In the genomic region with DNA sequence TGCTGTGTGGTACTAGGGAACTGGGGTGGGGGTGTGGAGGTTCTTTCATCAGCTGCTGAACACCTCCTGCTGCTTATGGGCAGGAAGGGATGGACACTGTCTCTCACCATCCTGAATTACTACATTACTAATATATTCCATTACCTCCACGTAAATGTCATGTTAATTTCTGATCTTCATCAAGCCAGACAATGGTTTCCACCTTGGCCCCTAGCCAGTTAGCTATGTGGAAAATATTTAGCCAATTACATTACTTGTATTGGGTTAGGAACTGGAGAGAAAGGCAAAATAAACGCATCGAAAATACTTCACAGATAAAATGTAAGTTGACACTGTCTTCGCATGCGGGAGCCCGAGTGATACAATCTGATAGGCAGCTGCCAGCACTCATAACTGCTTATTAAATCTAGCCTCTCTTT, we compare ENCODE assay signal across 11 cellular contexts.
DNase-seq lines count a peak whose midpoint lies in the region; ATAC-seq lines count a peak whose summit lies in the region.
"Had no signal": no experiment of that assay in that cellular context is flagged by ENCODE, and none has a peak within 500 bp of the region (broad histone marks: within the 10 kb centered on the region; RNA-seq: fewer than 3 reads in every experiment).

No MANE protein-coding gene starts in this region.

- peak; percentile 46 for DNase-seq in activated CD8-positive, alpha-beta memory T cell treated with anti-CD3 and anti-CD28 coated beads, Interleukin-2, amount 50 U/mL, for 4 hours
- DNase-seq in activated CD8-positive, alpha-beta memory T cell treated with anti-CD3 and anti-CD28 coated beads, Interleukin-2, amount 10 ng/mL, durations not matched to agents 7 days and 5 days = no peak
- DNase-seq in NCI-H2171 treated with DMSO at 0.1 percent for 48 hours (lab: John Stamatoyannopoulos, UW) (peak; percentile 42), ureter (ENCODE audit: low spot score) (no peak)
- DNase-seq in activated CD4-positive, alpha-beta T cell treated with anti-CD3 and anti-CD28 coated beads, Interleukin-2, amount 50 U/mL, for 4 hours = peak; percentile 27 to 40
- peak in 2 of 10 donors; percentile 46 to 64 for DNase-seq in naive thymus-derived CD8-positive, alpha-beta T cell
- DNase-seq: mesenchymal stem cell, NCI-H345 had no signal

- POLR2A ChIA-PET in naive thymus-derived CD8-positive, alpha-beta T cell (lab: Charles Lee) = interaction anchor here (0.7 to 5.2 kb wide), 12 partner anchors 9 to 183 kb away, joined by 3 to 126 read pairs (median 6); partner anchors contain the start of gene FOXP1

- peaks cover 44% of the 10 kb centered on the region for H3K4me1 Mint-ChIP-seq in activated CD8-positive, alpha-beta memory T cell treated with anti-CD3 and anti-CD28 coated beads, Interleukin-2, amount 10 ng/mL, durations not matched to agents 7 days and 5 days
- H3K4me1 Mint-ChIP-seq in naive thymus-derived CD8-positive, alpha-beta T cell = peaks cover 34 to 93% (median 86%) of the 10 kb centered on the region in 4 donors

- H3K27ac Mint-ChIP-seq in activated CD8-positive, alpha-beta memory T cell treated with anti-CD3 and anti-CD28 coated beads, Interleukin-2, amount 10 ng/mL, durations not matched to agents 7 days and 5 days = no peak overlapping the region
- H3K27ac Mint-ChIP-seq in naive thymus-derived CD8-positive, alpha-beta T cell = peak overlapping the region; percentile 96 to 100 (median 98)

- ATAC-seq in activated CD8-positive, alpha-beta memory T cell treated with anti-CD3 and anti-CD28 coated beads, Interleukin-2, amount 10 ng/mL, durations not matched to agents 7 days and 5 days = no peak
- peak in 1 of 2 donors; percentile 3 for ATAC-seq in naive thymus-derived CD8-positive, alpha-beta T cell
- ATAC-seq in GM18517 (IDR thresholded peaks at IDR 0.05; ENCODE audit: unreplicated experiment) (no peak), GM18907 (IDR thresholded peaks at IDR 0.05; ENCODE audit: unreplicated experiment) (no peak)
- ATAC-seq: gastroesophageal sphincter had no signal

- H3K36me3 Mint-ChIP-seq in activated CD8-positive, alpha-beta memory T cell treated with anti-CD3 and anti-CD28 coated beads, Interleukin-2, amount 10 ng/mL, durations not matched to agents 7 days and 5 days = peaks cover 23% of the 10 kb centered on the region
- peaks cover 4 to 19% (median 7%) of the 10 kb centered on the region in 3 donors for H3K36me3 Mint-ChIP-seq in naive thymus-derived CD8-positive, alpha-beta T cell

- no peaks in the 10 kb centered on the region for H3K27me3 Mint-ChIP-seq in activated CD8-positive, alpha-beta memory T cell treated with anti-CD3 and anti-CD28 coated beads, Interleukin-2, amount 10 ng/mL, durations not matched to agents 7 days and 5 days
- H3K27me3 Mint-ChIP-seq in naive thymus-derived CD8-positive, alpha-beta T cell = no peaks in the 10 kb centered on the region

- CTCF ChIA-PET in activated CD8-positive, alpha-beta memory T cell treated with anti-CD3 and anti-CD28 coated beads, Interleukin-2, amount 10 ng/mL, durations not matched to agents 7 days and 5 days (lab: Charles Lee) = no interaction called here

- H3K4me3 Mint-ChIP-seq in activated CD8-positive, alpha-beta memory T cell treated with anti-CD3 and anti-CD28 coated beads, Interleukin-2, amount 10 ng/mL, durations not matched to agents 7 days and 5 days = no peak overlapping the region
- peak overlapping the region; percentile 61 to 100 (median 83) for H3K4me3 Mint-ChIP-seq in naive thymus-derived CD8-positive, alpha-beta T cell

- H3K9me3 Mint-ChIP-seq in activated CD8-positive, alpha-beta memory T cell treated with anti-CD3 and anti-CD28 coated beads, Interleukin-2, amount 10 ng/mL, durations not matched to agents 7 days and 5 days (ENCODE audit: low read depth) = peaks cover 12% of the 10 kb centered on the region
- peaks cover 0 to 3% (median 0%) of the 10 kb centered on the region in 9 donors for H3K9me3 Mint-ChIP-seq in naive thymus-derived CD8-positive, alpha-beta T cell

Comparison
In these comparisons a context has a peak if more than half of its experiments do, and no peak if none do; other contexts are left out.
1. DNase-seq: peak in activated CD8-positive, alpha-beta memory T cell treated with anti-CD3 and anti-CD28 coated beads, Interleukin-2, amount 50 U/mL, for 4 hours (single experiment), NCI-H2171 treated with DMSO at 0.1 percent for 48 hours (single experiment) and activated CD4-positive, alpha-beta T cell treated with anti-CD3 and anti-CD28 coated beads, Interleukin-2, amount 50 U/mL, for 4 hours (2 of 2); none in activated CD8-positive, alpha-beta memory T cell treated with anti-CD3 and anti-CD28 coated beads, Interleukin-2, amount 10 ng/mL, durations not matched to agents 7 days and 5 days (single experiment) and ureter (single experiment).